1 cellular context compared by ENCODE assay signal in the genomic region with DNA sequence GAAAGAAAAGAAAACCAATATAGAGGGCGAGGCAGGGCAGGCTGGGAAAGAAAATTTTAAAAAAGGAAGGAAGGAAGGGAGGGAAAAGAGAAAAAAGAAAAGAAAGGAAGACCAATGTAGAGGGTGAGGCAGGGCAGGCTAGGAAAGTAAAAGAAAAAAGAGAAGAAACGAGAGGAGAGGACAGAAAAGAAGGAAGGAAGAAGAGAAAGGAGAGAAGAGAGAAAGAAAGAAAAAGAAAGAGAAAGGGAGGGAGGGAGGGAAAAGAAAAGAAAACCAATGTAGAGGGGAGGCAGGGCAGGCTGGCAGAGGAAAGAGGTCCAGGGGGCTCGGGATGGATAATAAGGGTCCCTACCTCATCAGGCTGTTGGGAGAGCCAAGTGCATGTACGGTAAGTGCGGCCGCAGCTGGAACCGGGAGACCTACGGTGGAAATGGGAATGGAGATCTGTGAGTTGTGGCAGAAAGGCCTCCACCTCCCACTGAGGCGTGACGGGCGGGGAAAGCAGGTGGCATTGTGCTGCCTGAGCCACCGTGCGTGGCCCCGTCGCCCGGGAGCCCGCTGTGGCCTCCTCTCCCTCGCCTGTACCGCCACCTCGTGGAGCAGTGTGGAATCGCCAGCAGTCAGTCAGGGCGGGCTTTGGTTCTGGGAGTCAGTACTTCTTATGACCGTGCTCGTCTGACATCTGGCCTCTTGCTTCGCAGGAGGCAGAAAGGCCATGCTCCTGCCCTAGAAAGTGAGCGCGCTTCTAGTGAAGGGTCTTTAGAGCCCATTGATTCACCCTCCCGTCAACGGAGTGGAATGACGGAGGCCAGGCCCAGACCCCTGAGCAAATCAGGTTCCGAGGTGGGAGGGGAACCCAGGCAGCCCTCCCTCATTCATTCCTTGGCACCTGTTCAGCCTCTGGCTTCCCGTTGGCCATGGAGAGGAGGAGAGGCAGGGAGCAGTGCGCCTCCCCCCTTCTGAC.
TF ChIP-seq lines count a peak whose summit lies in the region.

No MANE protein-coding gene starts in this region.

TF ChIP-seq in HEK293, 187 proteins besides CTCF, POLR2A, EP300 and RAD21 (continued from another document):
- TF ChIP-seq SP7 (tag by site-specific recombination; IDR thresholded peaks at IDR 0.05), result peak; percentile 61; the same call in 1 of the 2 replicates
- TF ChIP-seq HOXA7 (CRISPR knock-in tag; IDR thresholded peaks at IDR 0.05; ENCODE audit: borderline replicate concordance), result no peak
- TF ChIP-seq, protein P1, sequence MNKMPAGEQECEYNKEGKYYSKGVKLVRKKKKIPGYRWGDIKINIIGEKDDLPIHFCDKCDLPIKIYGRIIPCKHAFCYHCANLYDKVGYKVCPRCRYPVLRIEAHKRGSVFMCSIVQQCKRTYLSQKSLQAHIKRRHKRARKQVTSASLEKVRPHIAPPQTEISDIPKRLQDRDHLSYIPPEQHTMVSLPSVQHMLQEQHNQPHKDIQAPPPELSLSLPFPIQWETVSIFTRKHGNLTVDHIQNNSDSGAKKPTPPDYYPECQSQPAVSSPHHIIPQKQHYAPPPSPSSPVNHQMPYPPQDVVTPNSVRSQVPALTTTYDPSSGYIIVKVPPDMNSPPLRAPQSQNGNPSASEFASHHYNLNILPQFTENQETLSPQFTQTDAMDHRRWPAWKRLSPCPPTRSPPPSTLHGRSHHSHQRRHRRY (tag by site-specific recombination; IDR thresholded peaks at IDR 0.05), result no peak
- TF ChIP-seq SCRT2 (tag by site-specific recombination; IDR thresholded peaks at IDR 0.05), result peak; percentile 46
- TF ChIP-seq, protein P2, sequence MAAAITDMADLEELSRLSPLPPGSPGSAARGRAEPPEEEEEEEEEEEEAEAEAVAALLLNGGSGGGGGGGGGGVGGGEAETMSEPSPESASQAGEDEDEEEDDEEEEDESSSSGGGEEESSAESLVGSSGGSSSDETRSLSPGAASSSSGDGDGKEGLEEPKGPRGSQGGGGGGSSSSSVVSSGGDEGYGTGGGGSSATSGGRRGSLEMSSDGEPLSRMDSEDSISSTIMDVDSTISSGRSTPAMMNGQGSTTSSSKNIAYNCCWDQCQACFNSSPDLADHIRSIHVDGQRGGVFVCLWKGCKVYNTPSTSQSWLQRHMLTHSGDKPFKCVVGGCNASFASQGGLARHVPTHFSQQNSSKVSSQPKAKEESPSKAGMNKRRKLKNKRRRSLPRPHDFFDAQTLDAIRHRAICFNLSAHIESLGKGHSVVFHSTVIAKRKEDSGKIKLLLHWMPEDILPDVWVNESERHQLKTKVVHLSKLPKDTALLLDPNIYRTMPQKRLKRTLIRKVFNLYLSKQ (tag by site-specific recombination; IDR thresholded peaks at IDR 0.05; ENCODE audit: borderline replicate concordance), result no peak
- TF ChIP-seq, protein P3, sequence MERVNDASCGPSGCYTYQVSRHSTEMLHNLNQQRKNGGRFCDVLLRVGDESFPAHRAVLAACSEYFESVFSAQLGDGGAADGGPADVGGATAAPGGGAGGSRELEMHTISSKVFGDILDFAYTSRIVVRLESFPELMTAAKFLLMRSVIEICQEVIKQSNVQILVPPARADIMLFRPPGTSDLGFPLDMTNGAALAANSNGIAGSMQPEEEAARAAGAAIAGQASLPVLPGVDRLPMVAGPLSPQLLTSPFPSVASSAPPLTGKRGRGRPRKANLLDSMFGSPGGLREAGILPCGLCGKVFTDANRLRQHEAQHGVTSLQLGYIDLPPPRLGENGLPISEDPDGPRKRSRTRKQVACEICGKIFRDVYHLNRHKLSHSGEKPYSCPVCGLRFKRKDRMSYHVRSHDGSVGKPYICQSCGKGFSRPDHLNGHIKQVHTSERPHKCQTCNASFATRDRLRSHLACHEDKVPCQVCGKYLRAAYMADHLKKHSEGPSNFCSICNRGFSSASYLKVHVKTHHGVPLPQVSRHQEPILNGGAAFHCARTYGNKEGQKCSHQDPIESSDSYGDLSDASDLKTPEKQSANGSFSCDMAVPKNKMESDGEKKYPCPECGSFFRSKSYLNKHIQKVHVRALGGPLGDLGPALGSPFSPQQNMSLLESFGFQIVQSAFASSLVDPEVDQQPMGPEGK (tag by site-specific recombination; IDR thresholded peaks at IDR 0.05), result peak; percentile 72
- TF ChIP-seq ZNF19 (tag by site-specific recombination; IDR thresholded peaks at IDR 0.05; ENCODE audit: low read depth), result no peak
- TF ChIP-seq OSR2 (tag by site-specific recombination; IDR thresholded peaks at IDR 0.05), result peak; percentile 79
- TF ChIP-seq, protein P4, sequence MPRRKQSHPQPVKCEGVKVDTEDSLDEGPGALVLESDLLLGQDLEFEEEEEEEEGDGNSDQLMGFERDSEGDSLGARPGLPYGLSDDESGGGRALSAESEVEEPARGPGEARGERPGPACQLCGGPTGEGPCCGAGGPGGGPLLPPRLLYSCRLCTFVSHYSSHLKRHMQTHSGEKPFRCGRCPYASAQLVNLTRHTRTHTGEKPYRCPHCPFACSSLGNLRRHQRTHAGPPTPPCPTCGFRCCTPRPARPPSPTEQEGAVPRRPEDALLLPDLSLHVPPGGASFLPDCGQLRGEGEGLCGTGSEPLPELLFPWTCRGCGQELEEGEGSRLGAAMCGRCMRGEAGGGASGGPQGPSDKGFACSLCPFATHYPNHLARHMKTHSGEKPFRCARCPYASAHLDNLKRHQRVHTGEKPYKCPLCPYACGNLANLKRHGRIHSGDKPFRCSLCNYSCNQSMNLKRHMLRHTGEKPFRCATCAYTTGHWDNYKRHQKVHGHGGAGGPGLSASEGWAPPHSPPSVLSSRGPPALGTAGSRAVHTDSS (tag by site-specific recombination; IDR thresholded peaks at IDR 0.05), result no peak
- 0 out of 2 replicates have a peak, but pooled peaks have one; percentile 40 for TF ChIP-seq ZBTB48 (tag by site-specific recombination; IDR thresholded peaks at IDR 0.05)
- TF ChIP-seq, protein P5, sequence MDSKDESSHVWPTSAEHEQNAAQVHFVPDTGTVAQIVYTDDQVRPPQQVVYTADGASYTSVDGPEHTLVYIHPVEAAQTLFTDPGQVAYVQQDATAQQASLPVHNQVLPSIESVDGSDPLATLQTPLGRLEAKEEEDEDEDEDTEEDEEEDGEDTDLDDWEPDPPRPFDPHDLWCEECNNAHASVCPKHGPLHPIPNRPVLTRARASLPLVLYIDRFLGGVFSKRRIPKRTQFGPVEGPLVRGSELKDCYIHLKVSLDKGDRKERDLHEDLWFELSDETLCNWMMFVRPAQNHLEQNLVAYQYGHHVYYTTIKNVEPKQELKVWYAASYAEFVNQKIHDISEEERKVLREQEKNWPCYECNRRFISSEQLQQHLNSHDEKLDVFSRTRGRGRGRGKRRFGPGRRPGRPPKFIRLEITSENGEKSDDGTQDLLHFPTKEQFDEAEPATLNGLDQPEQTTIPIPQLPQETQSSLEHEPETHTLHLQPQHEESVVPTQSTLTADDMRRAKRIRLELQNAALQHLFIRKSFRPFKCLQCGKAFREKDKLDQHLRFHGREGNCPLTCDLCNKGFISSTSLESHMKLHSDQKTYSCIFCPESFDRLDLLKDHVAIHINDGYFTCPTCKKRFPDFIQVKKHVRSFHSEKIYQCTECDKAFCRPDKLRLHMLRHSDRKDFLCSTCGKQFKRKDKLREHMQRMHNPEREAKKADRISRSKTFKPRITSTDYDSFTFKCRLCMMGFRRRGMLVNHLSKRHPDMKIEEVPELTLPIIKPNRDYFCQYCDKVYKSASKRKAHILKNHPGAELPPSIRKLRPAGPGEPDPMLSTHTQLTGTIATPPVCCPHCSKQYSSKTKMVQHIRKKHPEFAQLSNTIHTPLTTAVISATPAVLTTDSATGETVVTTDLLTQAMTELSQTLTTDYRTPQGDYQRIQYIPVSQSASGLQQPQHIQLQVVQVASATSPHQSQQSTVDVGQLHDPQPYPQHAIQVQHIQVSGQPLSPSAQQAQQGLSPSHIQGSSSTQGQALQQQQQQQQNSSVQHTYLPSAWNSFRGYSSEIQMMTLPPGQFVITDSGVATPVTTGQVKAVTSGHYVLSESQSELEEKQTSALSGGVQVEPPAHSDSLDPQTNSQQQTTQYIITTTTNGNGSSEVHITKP (tag by site-specific recombination; IDR thresholded peaks at IDR 0.05), result peak; percentile 47; the same call in 1 of the 2 replicates
- TF ChIP-seq KLF1 (tag by site-specific recombination; IDR thresholded peaks at IDR 0.05), result peak; percentile 38; the same call in 1 of the 2 replicates
- peak; percentile 82; the same call in 1 of the 2 replicates for TF ChIP-seq ZNF501 (tag by site-specific recombination; IDR thresholded peaks at IDR 0.05)
- peak; percentile 86 for TF ChIP-seq ZNF2 (tag by site-specific recombination; IDR thresholded peaks at IDR 0.05)
- TF ChIP-seq, protein P6, sequence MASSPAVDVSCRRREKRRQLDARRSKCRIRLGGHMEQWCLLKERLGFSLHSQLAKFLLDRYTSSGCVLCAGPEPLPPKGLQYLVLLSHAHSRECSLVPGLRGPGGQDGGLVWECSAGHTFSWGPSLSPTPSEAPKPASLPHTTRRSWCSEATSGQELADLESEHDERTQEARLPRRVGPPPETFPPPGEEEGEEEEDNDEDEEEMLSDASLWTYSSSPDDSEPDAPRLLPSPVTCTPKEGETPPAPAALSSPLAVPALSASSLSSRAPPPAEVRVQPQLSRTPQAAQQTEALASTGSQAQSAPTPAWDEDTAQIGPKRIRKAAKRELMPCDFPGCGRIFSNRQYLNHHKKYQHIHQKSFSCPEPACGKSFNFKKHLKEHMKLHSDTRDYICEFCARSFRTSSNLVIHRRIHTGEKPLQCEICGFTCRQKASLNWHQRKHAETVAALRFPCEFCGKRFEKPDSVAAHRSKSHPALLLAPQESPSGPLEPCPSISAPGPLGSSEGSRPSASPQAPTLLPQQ (tag by site-specific recombination; IDR thresholded peaks at IDR 0.05), result peak; percentile 70
- peak; percentile 75 for TF ChIP-seq ZNF335 (tag by site-specific recombination; conservative IDR thresholded peaks at IDR 0.05)
- TF ChIP-seq, protein P7, sequence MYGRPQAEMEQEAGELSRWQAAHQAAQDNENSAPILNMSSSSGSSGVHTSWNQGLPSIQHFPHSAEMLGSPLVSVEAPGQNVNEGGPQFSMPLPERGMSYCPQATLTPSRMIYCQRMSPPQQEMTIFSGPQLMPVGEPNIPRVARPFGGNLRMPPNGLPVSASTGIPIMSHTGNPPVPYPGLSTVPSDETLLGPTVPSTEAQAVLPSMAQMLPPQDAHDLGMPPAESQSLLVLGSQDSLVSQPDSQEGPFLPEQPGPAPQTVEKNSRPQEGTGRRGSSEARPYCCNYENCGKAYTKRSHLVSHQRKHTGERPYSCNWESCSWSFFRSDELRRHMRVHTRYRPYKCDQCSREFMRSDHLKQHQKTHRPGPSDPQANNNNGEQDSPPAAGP (tag by site-specific recombination; IDR thresholded peaks at IDR 0.05), result peak; percentile 81
- peak; percentile 96 for TF ChIP-seq PRDM1 (tag by site-specific recombination; IDR thresholded peaks at IDR 0.05)
- TF ChIP-seq ZNF24 (tag by site-specific recombination; IDR thresholded peaks at IDR 0.05), result peak; percentile 60
- no peak for TF ChIP-seq ZNF701 (tag by site-specific recombination; IDR thresholded peaks at IDR 0.05)
- peak; percentile 52; the same call in 1 of the 2 replicates for TF ChIP-seq ZFP37 (tag by site-specific recombination; IDR thresholded peaks at IDR 0.05)
- TF ChIP-seq KLF8 (tag by site-specific recombination; IDR thresholded peaks at IDR 0.05), result peak; percentile 65; the same call in 1 of the 2 replicates
- no peak for TF ChIP-seq ZNF561 (tag by site-specific recombination; IDR thresholded peaks at IDR 0.05; ENCODE audit: borderline replicate concordance)
- peak; percentile 91 for TF ChIP-seq ZBTB8A (tag by site-specific recombination; IDR thresholded peaks at IDR 0.05)
- peak; percentile 95 for TF ChIP-seq GLIS1 (tag by site-specific recombination; IDR thresholded peaks at IDR 0.05)
- TF ChIP-seq ZSCAN30 (tag by site-specific recombination; IDR thresholded peaks at IDR 0.05), result peak; percentile 93
- TF ChIP-seq YY2 (tag by site-specific recombination; IDR thresholded peaks at IDR 0.05), result peak; percentile 29; the same call in 1 of the 2 replicates
- TF ChIP-seq ZNF654 (tag by site-specific recombination; IDR thresholded peaks at IDR 0.05; ENCODE audit: low read depth), result peak; percentile 92
- TF ChIP-seq GLI4 (tag by site-specific recombination; IDR thresholded peaks at IDR 0.05), result 0 out of 2 replicates have a peak, but pooled peaks have one; percentile 12
- TF ChIP-seq ZNF302 (tag by site-specific recombination; IDR thresholded peaks at IDR 0.05; ENCODE audit: low read depth), result no peak
- 0 out of 2 replicates have a peak, but pooled peaks have one; percentile 42 for TF ChIP-seq BCL11B (tag by site-specific recombination; IDR thresholded peaks at IDR 0.05; ENCODE audit: low read depth)
- TF ChIP-seq, protein P8, sequence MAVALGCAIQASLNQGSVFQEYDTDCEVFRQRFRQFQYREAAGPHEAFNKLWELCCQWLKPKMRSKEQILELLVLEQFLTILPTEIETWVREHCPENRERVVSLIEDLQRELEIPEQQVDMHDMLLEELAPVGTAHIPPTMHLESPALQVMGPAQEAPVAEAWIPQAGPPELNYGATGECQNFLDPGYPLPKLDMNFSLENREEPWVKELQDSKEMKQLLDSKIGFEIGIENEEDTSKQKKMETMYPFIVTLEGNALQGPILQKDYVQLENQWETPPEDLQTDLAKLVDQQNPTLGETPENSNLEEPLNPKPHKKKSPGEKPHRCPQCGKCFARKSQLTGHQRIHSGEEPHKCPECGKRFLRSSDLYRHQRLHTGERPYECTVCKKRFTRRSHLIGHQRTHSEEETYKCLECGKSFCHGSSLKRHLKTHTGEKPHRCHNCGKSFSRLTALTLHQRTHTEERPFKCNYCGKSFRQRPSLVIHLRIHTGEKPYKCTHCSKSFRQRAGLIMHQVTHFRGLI (tag by site-specific recombination; IDR thresholded peaks at IDR 0.05), result no peak
- TF ChIP-seq ZNF660 (tag by site-specific recombination; IDR thresholded peaks at IDR 0.05), result peak; percentile 77; the same call in 1 of the 2 replicates
- TF ChIP-seq ZIC2 (tag by site-specific recombination; IDR thresholded peaks at IDR 0.05), result peak; percentile 97
- TF ChIP-seq, protein P9, sequence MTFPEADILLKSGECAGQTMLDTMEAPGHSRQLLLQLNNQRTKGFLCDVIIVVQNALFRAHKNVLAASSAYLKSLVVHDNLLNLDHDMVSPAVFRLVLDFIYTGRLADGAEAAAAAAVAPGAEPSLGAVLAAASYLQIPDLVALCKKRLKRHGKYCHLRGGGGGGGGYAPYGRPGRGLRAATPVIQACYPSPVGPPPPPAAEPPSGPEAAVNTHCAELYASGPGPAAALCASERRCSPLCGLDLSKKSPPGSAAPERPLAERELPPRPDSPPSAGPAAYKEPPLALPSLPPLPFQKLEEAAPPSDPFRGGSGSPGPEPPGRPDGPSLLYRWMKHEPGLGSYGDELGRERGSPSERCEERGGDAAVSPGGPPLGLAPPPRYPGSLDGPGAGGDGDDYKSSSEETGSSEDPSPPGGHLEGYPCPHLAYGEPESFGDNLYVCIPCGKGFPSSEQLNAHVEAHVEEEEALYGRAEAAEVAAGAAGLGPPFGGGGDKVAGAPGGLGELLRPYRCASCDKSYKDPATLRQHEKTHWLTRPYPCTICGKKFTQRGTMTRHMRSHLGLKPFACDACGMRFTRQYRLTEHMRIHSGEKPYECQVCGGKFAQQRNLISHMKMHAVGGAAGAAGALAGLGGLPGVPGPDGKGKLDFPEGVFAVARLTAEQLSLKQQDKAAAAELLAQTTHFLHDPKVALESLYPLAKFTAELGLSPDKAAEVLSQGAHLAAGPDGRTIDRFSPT (tag by site-specific recombination; IDR thresholded peaks at IDR 0.05), result peak; percentile 96
TF ChIP-seq in HEK293: peak in this region for 39.
